9 cellular contexts compared by ENCODE assay signal in genomic region chr10:28668363-28669226, GRCh38. TPM values are rescaled to one million over a fixed set of nuclear protein-coding genes. Genes with fewer than 3 reads are reported as not detected.
DNase-seq lines count a peak whose midpoint lies in the region; FAIRE-seq and TF ChIP-seq lines count a peak whose summit lies in the region.
"Had no signal": no experiment of that assay in that cellular context is flagged by ENCODE, and none has a peak within 500 bp of the region (broad histone marks: within the 10 kb centered on the region; RNA-seq: fewer than 3 reads in every experiment).

No MANE protein-coding gene starts in this region.

- H3K36me3 Mint-ChIP-seq in MCF 10A (ENCODE audit: insufficient read depth, unreplicated experiment), result no peaks in the 10 kb centered on the region

- peak overlapping the region; percentile 71 for H3K4me3 Mint-ChIP-seq in MCF 10A (ENCODE audit: unreplicated experiment)

- DNase-seq in NCI-H2107 treated with DMSO at 0.1 percent for 48 hours (lab: John Stamatoyannopoulos, UW; ENCODE audit: unreplicated experiment) (peak; percentile 28), NCI-H2107 (lab: John Stamatoyannopoulos, UW) (no peak), T follicular helper cell (ENCODE audit: low read depth) (peak; percentile 7), MCF 10A (ENCODE audit: unreplicated experiment) (no peak), keratinocyte (ENCODE audit: low read depth, low spot score) (no peak), superior temporal gyrus (ENCODE audit: extremely low spot score) (no peak), cerebellum (ENCODE audit: low spot score) (no peak)
- peak; percentile 21 to 54 for DNase-seq in stimulated activated CD4-positive, alpha-beta T cell treated with anti-CD3 and anti-CD28 coated beads, Interleukin-2, amount 100 ng/mL, for 48 hours
- DNase-seq: DND-41 had no signal

- peak overlapping the region; percentile 69 for H3K4me2 ChIP-seq in keratinocyte (ENCODE audit: control insufficient read depth, extremely low read depth, insufficient read depth, low read depth, low read length)

- POLR2A ChIA-PET in MCF 10A (lab: Yijun Ruan, JAX), result no interaction called here

- BruUV-seq in MCF 10A (replicated peaks; lab: Mats Ljungman, UMichigan), result no TSS peak

- H3K27ac Mint-ChIP-seq in MCF 10A (ENCODE audit: low read depth, unreplicated experiment), result no peak overlapping the region

- peaks cover 5% of the 10 kb centered on the region for H3K4me1 ChIP-seq in keratinocyte (ENCODE audit: control insufficient read depth, extremely low read depth, insufficient read depth, low read length)

- no peaks in the 10 kb centered on the region for H3K9me3 ChIP-seq in keratinocyte (ENCODE audit: control insufficient read depth, low read depth, low read length)

- peak overlapping the region; percentile 36 for H2AFZ ChIP-seq in keratinocyte (ENCODE audit: control insufficient read depth, low read length)

- H3K9ac ChIP-seq in keratinocyte (ENCODE audit: control insufficient read depth, extremely low read depth, insufficient read depth, low read length), result peak overlapping the region; percentile 8

- H3K27me3 Mint-ChIP-seq in MCF 10A (ENCODE audit: insufficient read depth, unreplicated experiment), result peaks cover 28% of the 10 kb centered on the region

- H3K27me3 ChIP-seq in keratinocyte (ENCODE audit: control insufficient read depth, extremely low read depth, insufficient read depth, low read length), result peaks cover 36% of the 10 kb centered on the region

- no peaks in the 10 kb centered on the region for H3K9me1 ChIP-seq in keratinocyte (ENCODE audit: control insufficient read depth, extremely low read depth, insufficient read depth, low read length)

- FAIRE-seq in keratinocyte (lab: Jason Lieb, UNC), result no peak

- CTCF ChIA-PET in MCF 10A (lab: Yijun Ruan, JAX), result interaction anchor here (1.2 kb wide), 1 partner anchor 323 kb away, joined by 3 read pairs; no protein-coding TSS in a partner anchor

- no peaks in the 10 kb centered on the region for H4K20me1 ChIP-seq in keratinocyte (ENCODE audit: control insufficient read depth, extremely low read depth, insufficient read depth, low read length)

- H3K4me3 ChIP-seq in keratinocyte (ENCODE audit: control insufficient read depth in 2 of 3, extremely low read depth in 1 of 3, insufficient read depth in 2 of 3, low read depth in 1 of 3, low read length in 3 of 3), result peak overlapping the region; percentile 28 to 62 (median 33)

- intact Hi-C loops in MCF 10A (cut with micrococcal nuclease), result no loop called here

- H3K36me3 ChIP-seq in keratinocyte (ENCODE audit: control insufficient read depth in 2 of 2, extremely low read depth in 1 of 2, insufficient read depth in 2 of 2, low read length in 2 of 2), result no peaks in the 10 kb centered on the region

- no peaks in the 10 kb centered on the region for H3K79me2 ChIP-seq in keratinocyte (ENCODE audit: control insufficient read depth, insufficient read depth, low read length)

- dilution Hi-C loops in keratinocyte (cut with MboI; ENCODE audit: extremely low pct_ligation_motif_present, low sequenced_read_pairs), result no loop called here

- TF ChIP-seq CTCF in MCF 10A (IDR thresholded peaks at IDR 0.05; ENCODE audit: unreplicated experiment) (no peak), keratinocyte (optimal IDR thresholded peaks at IDR 0.05 in 1 of 3, IDR thresholded peaks at IDR 0.05 in 1 of 3, conservative IDR thresholded peaks at IDR 0.05 in 1 of 3; ENCODE audit: extremely low read depth in 1 of 3, insufficient read depth in 2 of 3, low read length in 3 of 3) (no peak)

- no peak overlapping the region for H3K27ac ChIP-seq in keratinocyte (ENCODE audit: control insufficient read depth, insufficient read depth, low read length)

- H3K4me1 Mint-ChIP-seq in MCF 10A (ENCODE audit: insufficient read depth, unreplicated experiment), result peaks cover 10% of the 10 kb centered on the region

- no peaks in the 10 kb centered on the region for H3K9me3 Mint-ChIP-seq in MCF 10A (ENCODE audit: unreplicated experiment)

RNA-seq across cellular contexts. Expression of gene BAMBI, which starts 8.7 kb away (rescaled TPM):
- 21.2 and 31.6 TPM in 2 replicates for total RNA-seq in MCF 10A (2022)
- 2.5 to 3.4 TPM (median 2.9 TPM) in 3 replicates for polyA plus RNA-seq in keratinocyte
- polyA plus RNA-seq in keratinocyte (2011; ENCODE audit: low read depth), result 9.9 TPM
- polyA plus RNA-seq in keratinocyte (2011; cell fraction: cytosol; rRNA removed), result 3.5 and 3.6 TPM in 2 replicates
- 7.2 and 9.0 TPM in 2 replicates for polyA plus RNA-seq in keratinocyte (2011; cell fraction: nucleus; rRNA removed)
- 4.1 and 8.8 TPM in 2 replicates for polyA plus RNA-seq in keratinocyte (2012; ENCODE audit: low replicate concordance)
- 1.0 to 4.2 TPM (median 1.2 TPM) in 3 replicates for polyA minus RNA-seq in keratinocyte
- polyA minus RNA-seq in keratinocyte (2011; cell fraction: cytosol; rRNA and poly(A)+ RNA removed), result 3.1 TPM
- polyA minus RNA-seq in keratinocyte (2011; cell fraction: nucleus; rRNA and poly(A)+ RNA removed), result 2.6 and 2.9 TPM in 2 replicates
- total RNA-seq in cerebellum, result 4.1 TPM

Comparison
In these comparisons a context has a peak if more than half of its experiments do, and no peak if none do; other contexts are left out.
1. DNase-seq: peak in NCI-H2107 treated with DMSO at 0.1 percent for 48 hours (single experiment), T follicular helper cell (single experiment) and stimulated activated CD4-positive, alpha-beta T cell treated with anti-CD3 and anti-CD28 coated beads, Interleukin-2, amount 100 ng/mL, for 48 hours (2 of 2); none in NCI-H2107 (single experiment), MCF 10A (single experiment), keratinocyte (single experiment), superior temporal gyrus (single experiment) and cerebellum (single experiment).